Comparison of ENCODE assay signal across 1 cellular context in genomic region chr6:10855233-10855632, GRCh38.
TF ChIP-seq lines count a peak whose summit lies in the region.

No MANE protein-coding gene starts in this region.

TF ChIP-seq in HCT116, 20 proteins besides CTCF, POLR2A, EP300 and RAD21 (continued from another document):
- TF ChIP-seq, protein P1, sequence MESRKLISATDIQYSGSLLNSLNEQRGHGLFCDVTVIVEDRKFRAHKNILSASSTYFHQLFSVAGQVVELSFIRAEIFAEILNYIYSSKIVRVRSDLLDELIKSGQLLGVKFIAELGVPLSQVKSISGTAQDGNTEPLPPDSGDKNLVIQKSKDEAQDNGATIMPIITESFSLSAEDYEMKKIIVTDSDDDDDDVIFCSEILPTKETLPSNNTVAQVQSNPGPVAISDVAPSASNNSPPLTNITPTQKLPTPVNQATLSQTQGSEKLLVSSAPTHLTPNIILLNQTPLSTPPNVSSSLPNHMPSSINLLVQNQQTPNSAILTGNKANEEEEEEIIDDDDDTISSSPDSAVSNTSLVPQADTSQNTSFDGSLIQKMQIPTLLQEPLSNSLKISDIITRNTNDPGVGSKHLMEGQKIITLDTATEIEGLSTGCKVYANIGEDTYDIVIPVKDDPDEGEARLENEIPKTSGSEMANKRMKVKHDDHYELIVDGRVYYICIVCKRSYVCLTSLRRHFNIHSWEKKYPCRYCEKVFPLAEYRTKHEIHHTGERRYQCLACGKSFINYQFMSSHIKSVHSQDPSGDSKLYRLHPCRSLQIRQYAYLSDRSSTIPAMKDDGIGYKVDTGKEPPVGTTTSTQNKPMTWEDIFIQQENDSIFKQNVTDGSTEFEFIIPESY (IDR thresholded peaks at IDR 0.05; ENCODE audit: extremely low read depth, insufficient replicate concordance, low read length) = no peak
- TF ChIP-seq FOSL1 (IDR thresholded peaks at IDR 0.05; ENCODE audit: low read depth) (no peak), CEBPB (IDR thresholded peaks at IDR 0.05; ENCODE audit: low read depth) (no peak), TCF7L2 (IDR thresholded peaks at IDR 0.05; ENCODE audit: borderline replicate concordance, extremely low read depth, insufficient read depth, insufficient read length) (no peak), ELF1 (IDR thresholded peaks at IDR 0.05; ENCODE audit: borderline replicate concordance, low read depth) (no peak), ZNF274 (IDR thresholded peaks at IDR 0.05; ENCODE audit: low read depth, low read length) (no peak)
- TF ChIP-seq, protein P2, sequence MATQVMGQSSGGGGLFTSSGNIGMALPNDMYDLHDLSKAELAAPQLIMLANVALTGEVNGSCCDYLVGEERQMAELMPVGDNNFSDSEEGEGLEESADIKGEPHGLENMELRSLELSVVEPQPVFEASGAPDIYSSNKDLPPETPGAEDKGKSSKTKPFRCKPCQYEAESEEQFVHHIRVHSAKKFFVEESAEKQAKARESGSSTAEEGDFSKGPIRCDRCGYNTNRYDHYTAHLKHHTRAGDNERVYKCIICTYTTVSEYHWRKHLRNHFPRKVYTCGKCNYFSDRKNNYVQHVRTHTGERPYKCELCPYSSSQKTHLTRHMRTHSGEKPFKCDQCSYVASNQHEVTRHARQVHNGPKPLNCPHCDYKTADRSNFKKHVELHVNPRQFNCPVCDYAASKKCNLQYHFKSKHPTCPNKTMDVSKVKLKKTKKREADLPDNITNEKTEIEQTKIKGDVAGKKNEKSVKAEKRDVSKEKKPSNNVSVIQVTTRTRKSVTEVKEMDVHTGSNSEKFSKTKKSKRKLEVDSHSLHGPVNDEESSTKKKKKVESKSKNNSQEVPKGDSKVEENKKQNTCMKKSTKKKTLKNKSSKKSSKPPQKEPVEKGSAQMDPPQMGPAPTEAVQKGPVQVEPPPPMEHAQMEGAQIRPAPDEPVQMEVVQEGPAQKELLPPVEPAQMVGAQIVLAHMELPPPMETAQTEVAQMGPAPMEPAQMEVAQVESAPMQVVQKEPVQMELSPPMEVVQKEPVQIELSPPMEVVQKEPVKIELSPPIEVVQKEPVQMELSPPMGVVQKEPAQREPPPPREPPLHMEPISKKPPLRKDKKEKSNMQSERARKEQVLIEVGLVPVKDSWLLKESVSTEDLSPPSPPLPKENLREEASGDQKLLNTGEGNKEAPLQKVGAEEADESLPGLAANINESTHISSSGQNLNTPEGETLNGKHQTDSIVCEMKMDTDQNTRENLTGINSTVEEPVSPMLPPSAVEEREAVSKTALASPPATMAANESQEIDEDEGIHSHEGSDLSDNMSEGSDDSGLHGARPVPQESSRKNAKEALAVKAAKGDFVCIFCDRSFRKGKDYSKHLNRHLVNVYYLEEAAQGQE (IDR thresholded peaks at IDR 0.05; ENCODE audit: low read depth) = no peak
